ENCODE assay signal across 24 cellular contexts in the genomic region with DNA sequence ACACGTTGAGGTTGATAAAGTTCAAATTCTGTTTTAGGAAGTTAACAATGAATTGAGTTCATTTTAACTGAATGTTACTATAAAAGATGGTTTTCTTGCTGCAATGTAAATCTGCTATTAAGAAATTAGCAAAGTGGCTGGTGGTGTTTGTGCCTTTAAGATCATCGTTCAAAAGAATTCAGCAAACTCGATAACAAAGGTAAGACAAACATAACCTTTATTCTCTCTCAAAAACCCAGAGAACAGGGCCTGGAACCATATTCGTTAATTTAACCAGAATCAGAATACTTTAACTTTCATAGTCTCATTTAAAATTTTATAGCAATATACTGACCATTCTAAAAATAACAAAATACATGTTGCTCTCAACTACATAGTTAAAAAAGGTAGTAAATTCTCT. TPM values are rescaled to one million over a fixed set of nuclear protein-coding genes. Genes with fewer than 3 reads are reported as not detected.
DNase-seq lines count a peak whose midpoint lies in the region; ATAC-seq, FAIRE-seq and TF ChIP-seq lines count a peak whose summit lies in the region.
"Had no signal": no experiment of that assay in that cellular context is flagged by ENCODE, and none has a peak within 500 bp of the region (broad histone marks: within the 10 kb centered on the region; RNA-seq: fewer than 3 reads in every experiment).

No MANE protein-coding gene starts in this region.

- peak; percentile 60 for FAIRE-seq in HepG2 (lab: Jason Lieb, UNC)
- FAIRE-seq: GM12891, GM18507 had no signal

- peak; percentile 62 for ATAC-seq in HepG2
- ATAC-seq in HG03342 (IDR thresholded peaks at IDR 0.05; ENCODE audit: unreplicated experiment), result no peak
- ATAC-seq: CD8-positive, alpha-beta T cell; GM23338; HCT116 had no signal

- in situ Hi-C loops in HepG2 (cut with HindIII; ENCODE audit: extremely low pct_ligation_motif_present, low pct_unique_long_range_greater_than_20kb), result loop anchor here (25.0 kb wide), 1 partner anchor 560 kb away; no protein-coding TSS in a partner anchor

- WGBS in HepG2 (ENCODE audit: low lambda C conversion rate), result 2% methylated on average over 4 of the region's 4 CpGs
- 29 to 67% (median 43%) methylated on average over 4 of the region's 4 CpGs for WGBS in stomach, 5 donors

- H3K27me3 ChIP-seq in Caco-2 (replicated peaks; ENCODE audit: control insufficient read depth, insufficient read depth, low read length) (no peaks in the 10 kb centered on the region), adipocyte (replicated peaks; ENCODE audit: control insufficient read depth, insufficient read depth, low read length) (no peaks in the 10 kb centered on the region), HepG2 (ENCODE audit: control insufficient read depth in 1 of 2, insufficient read depth in 2 of 2, low read length in 2 of 2) (no peaks in the 10 kb centered on the region), stomach (peaks cover 0 to 26% (median 18%) of the 10 kb centered on the region in 3 donors), vagina (no peaks in the 10 kb centered on the region)
- H3K27me3 ChIP-seq: BLaER1, Peyer's patch had no signal

- peak overlapping the region; percentile 52 for H3K9ac ChIP-seq in adipocyte (ENCODE audit: low read length)
- no peak overlapping the region for H3K9ac ChIP-seq in HepG2 (ENCODE audit: insufficient read depth, low read depth, low read length)
- H3K9ac ChIP-seq: BLaER1 had no signal

- H3K36me3 Mint-ChIP-seq in Caco-2 (ENCODE audit: insufficient read depth, unreplicated experiment), result peaks cover 27% of the 10 kb centered on the region
- no peaks in the 10 kb centered on the region for H3K36me3 Mint-ChIP-seq in activated naive CD4-positive, alpha-beta T cell treated with anti-CD3 and anti-CD28 coated beads for 36 hours (ENCODE audit: low read depth)
- H3K36me3 Mint-ChIP-seq: CD8-positive, alpha-beta T cell had no signal

- peak overlapping the region; percentile 62 for H3K4me3 Mint-ChIP-seq in Caco-2 (ENCODE audit: unreplicated experiment)
- H3K4me3 Mint-ChIP-seq in activated naive CD4-positive, alpha-beta T cell treated with anti-CD3 and anti-CD28 coated beads for 36 hours, result no peak overlapping the region
- H3K4me3 Mint-ChIP-seq: CD8-positive, alpha-beta T cell; GM23338 had no signal

- H3K4me2 ChIP-seq in HepG2 (ENCODE audit: low read depth, low read length), result peak overlapping the region; percentile 44
- H3K4me2 ChIP-seq: BLaER1, GM23338 had no signal

- TF ChIP-seq POLR2A in HepG2 (IDR thresholded peaks at IDR 0.05; ENCODE audit: insufficient read depth in 1 of 2, low read depth in 2 of 2, low read length in 2 of 2) (no peak), stomach (IDR thresholded peaks at IDR 0.05) (no peak), vagina (IDR thresholded peaks at IDR 0.05) (no peak)

- TF ChIP-seq CTCF in Caco-2 (IDR thresholded peaks at IDR 0.05; ENCODE audit: insufficient read depth in 1 of 2, low read depth in 1 of 2, low read length in 1 of 2, severe bottlenecking in 1 of 2, unreplicated experiment in 1 of 2), result no peak
- no peak for TF ChIP-seq CTCF in HepG2 (CRISPR knock-in tag; IDR thresholded peaks at IDR 0.05)
- no peak for TF ChIP-seq CTCF in stomach (IDR thresholded peaks at IDR 0.05)
- no peak for TF ChIP-seq CTCF in vagina (IDR thresholded peaks at IDR 0.05)

- CTCF ChIA-PET in Caco-2 (lab: Charles Lee), result no interaction called here
- CTCF ChIA-PET in HepG2 (lab: Yijun Ruan, JAX; ENCODE audit: low intra/inter-chr PET ratio, low total read pairs), result no interaction called here
- CTCF ChIA-PET in activated naive CD4-positive, alpha-beta T cell treated with anti-CD3 and anti-CD28 coated beads for 36 hours (lab: Charles Lee), result interaction anchor here (0.9 to 1.3 kb wide), 2 partner anchors 10 to 12 kb away, joined by 3 read pairs; no protein-coding TSS in a partner anchor

- no peaks in the 10 kb centered on the region for H3K79me2 ChIP-seq in HepG2 (ENCODE audit: insufficient read depth, low read length)

- no peak for TF ChIP-seq RAD21 in HepG2 (CRISPR knock-in tag; IDR thresholded peaks at IDR 0.05)

- no peaks in the 10 kb centered on the region for H3K9me3 Mint-ChIP-seq in Caco-2 (ENCODE audit: unreplicated experiment)
- no peaks in the 10 kb centered on the region for H3K9me3 Mint-ChIP-seq in activated naive CD4-positive, alpha-beta T cell treated with anti-CD3 and anti-CD28 coated beads for 36 hours
- H3K9me3 Mint-ChIP-seq: CD8-positive, alpha-beta T cell; GM23338 had no signal

- H3K4me1 ChIP-seq in Caco-2, result peaks cover 19% of the 10 kb centered on the region; the same call in 1 of the 2 replicates
- H3K4me1 ChIP-seq in adipocyte (ENCODE audit: control insufficient read depth, insufficient read depth, low read length), result peaks cover 34% of the 10 kb centered on the region
- H3K4me1 ChIP-seq in HepG2 (ENCODE audit: insufficient read depth, low read length), result peaks cover 26% of the 10 kb centered on the region
- H3K4me1 ChIP-seq in stomach, result peaks cover 0 to 35% (median 8%) of the 10 kb centered on the region in 4 donors
- H3K4me1 ChIP-seq in vagina, result peaks cover 14% of the 10 kb centered on the region
- H3K4me1 ChIP-seq: BLaER1 had no signal

- peak overlapping the region; percentile 18 for H3K27ac Mint-ChIP-seq in Caco-2 (ENCODE audit: unreplicated experiment)
- H3K27ac Mint-ChIP-seq in activated naive CD4-positive, alpha-beta T cell treated with anti-CD3 and anti-CD28 coated beads for 36 hours, result no peak overlapping the region
- H3K27ac Mint-ChIP-seq: CD8-positive, alpha-beta T cell; GM23338 had no signal

- BruUV-seq in Caco-2 (replicated peaks; lab: Mats Ljungman, UMichigan) (no TSS peak), HepG2 (replicated peaks; lab: Mats Ljungman, UMichigan) (no TSS peak)

- TF ChIP-seq EP300 in HepG2 (IDR thresholded peaks at IDR 0.05; ENCODE audit: low read depth in 2 of 2, low read length in 2 of 2), result no peak
- TF ChIP-seq EP300 in HepG2 (CRISPR knock-in tag; IDR thresholded peaks at IDR 0.05; ENCODE audit: borderline replicate concordance), result no peak
- no peak for TF ChIP-seq EP300 in stomach (IDR thresholded peaks at IDR 0.05)

- no peak overlapping the region for H2AFZ ChIP-seq in HepG2 (ENCODE audit: low read length)
- H2AFZ ChIP-seq: GM23338 had no signal

- H3K36me3 ChIP-seq in Caco-2 (ENCODE audit: control insufficient read depth, insufficient read depth, low read length), result no peaks in the 10 kb centered on the region
- H3K36me3 ChIP-seq in adipocyte (ENCODE audit: control insufficient read depth, insufficient read depth, low read length, severe bottlenecking), result no peaks in the 10 kb centered on the region
- no peaks in the 10 kb centered on the region for H3K36me3 ChIP-seq in HepG2 (replicated peaks in 1 of 2; ENCODE audit: control insufficient read depth in 1 of 2, insufficient read depth in 2 of 2, low read length in 2 of 2)
- H3K36me3 ChIP-seq in stomach, result no peaks in the 10 kb centered on the region
- H3K36me3 ChIP-seq in vagina, result no peaks in the 10 kb centered on the region
- H3K36me3 ChIP-seq: BLaER1, Peyer's patch had no signal

- H3K27ac ChIP-seq in HepG2 (ENCODE audit: extremely low read length, insufficient read depth, low read length) (no peak overlapping the region), stomach (no peak overlapping the region), vagina (no peak overlapping the region)
- H3K27ac ChIP-seq: BLaER1 had no signal

- POLR2A ChIA-PET in Caco-2 (lab: Charles Lee) (interaction anchor here (0.5 kb wide), 1 partner anchor 10 kb away, joined by 3 read pairs; no protein-coding TSS in a partner anchor), HepG2 (lab: Yijun Ruan, JAX) (no interaction called here)

- DNase-seq in Caco-2 (no peak), adipocyte (ENCODE audit: low read depth) (no peak), HepG2 (ENCODE audit: low spot score) (no peak), stomach (no peak), HT-29 (ENCODE audit: low spot score) (no peak), vagina (ENCODE audit: extremely low spot score in 2 of 2) (no peak)
- no peak for DNase-seq in activated naive CD4-positive, alpha-beta T cell treated with anti-CD3 and anti-CD28 coated beads for 36 hours
- DNase-seq: CD8-positive, alpha-beta T cell; DND-41; GDM1; MM.1S; NCI-H1105; NCI-H1694 treated with DMSO at 0.1 percent for 48 hours; NCI-H226; NCI-H524 treated with DMSO at 0.1 percent for 48 hours; Peyer's patch; Right ventricle myocardium superior had no signal

- peak overlapping the region; percentile 22 for H3K4me3 ChIP-seq in Caco-2 (ENCODE audit: low read depth, low read length)
- peak overlapping the region; percentile 89 for H3K4me3 ChIP-seq in adipocyte (ENCODE audit: low read length)
- peak overlapping the region in 2 of 3 experiments; percentile 19 to 28; a peak in 2 of 6 replicates for H3K4me3 ChIP-seq in HepG2 (replicated peaks in 1 of 3; ENCODE audit: insufficient read depth in 1 of 3, low read depth in 2 of 3, low read length in 3 of 3)
- peak overlapping the region; percentile 6 to 68 (median 32) for H3K4me3 ChIP-seq in stomach
- no peak overlapping the region for H3K4me3 ChIP-seq in vagina
- H3K4me3 ChIP-seq: BLaER1, GM23338 had no signal

- H3K9me3 ChIP-seq in Caco-2, result no peaks in the 10 kb centered on the region
- peaks cover 4% of the 10 kb centered on the region for H3K9me3 ChIP-seq in adipocyte (ENCODE audit: control insufficient read depth, low read length)
- no peaks in the 10 kb centered on the region for H3K9me3 ChIP-seq in HepG2 (ENCODE audit: low read length)
- H3K9me3 ChIP-seq in stomach, result no peaks in the 10 kb centered on the region
- no peaks in the 10 kb centered on the region for H3K9me3 ChIP-seq in vagina
- H3K9me3 ChIP-seq: Peyer's patch had no signal

- no peaks in the 10 kb centered on the region for H3K27me3 Mint-ChIP-seq in Caco-2 (ENCODE audit: insufficient read depth, unreplicated experiment)
- no peaks in the 10 kb centered on the region for H3K27me3 Mint-ChIP-seq in activated naive CD4-positive, alpha-beta T cell treated with anti-CD3 and anti-CD28 coated beads for 36 hours (ENCODE audit: low read depth)

- no peaks in the 10 kb centered on the region for H4K20me1 ChIP-seq in HepG2 (ENCODE audit: insufficient read depth, low read length)
- H4K20me1 ChIP-seq: BLaER1 had no signal

- intact Hi-C loops in Caco-2 (cut with micrococcal nuclease; ENCODE audit: unreplicated experiment) (loop anchor here (10.0 kb wide), 1 partner anchor 487 kb away; a partner anchor contains a TSS), HepG2 (cut with micrococcal nuclease; ENCODE audit: unreplicated experiment) (loop anchor here (1.0 kb wide), 1 partner anchor 8 kb away; no protein-coding TSS in a partner anchor), stomach (cut with DNase I; ENCODE audit: low total_unique reads) (no loop called here), vagina (cut with DNase I) (no loop called here)
- intact Hi-C loops in activated naive CD4-positive, alpha-beta T cell treated with anti-CD3 and anti-CD28 coated beads for 36 hours (cut with micrococcal nuclease), result no loop called here

- peaks cover 17% of the 10 kb centered on the region for H3K4me1 Mint-ChIP-seq in Caco-2 (ENCODE audit: low read depth, unreplicated experiment)
- H3K4me1 Mint-ChIP-seq in activated naive CD4-positive, alpha-beta T cell treated with anti-CD3 and anti-CD28 coated beads for 36 hours (ENCODE audit: low read depth), result peaks cover 17% of the 10 kb centered on the region

RNA-seq across cellular contexts. Expression of a gene that starts 3.4 kb away (rescaled TPM):
- 31.4 and 32.5 TPM in 2 replicates for total RNA-seq in Caco-2 (2022)
- total RNA-seq in HepG2 (2016; rRNA removed; fragmentation: Illumina TruSeq; extraction: Trizol), result not detected in 2 replicates
- total RNA-seq in HepG2 (2016; cell fraction: cytosol; rRNA removed; fragmentation: Illumina TruSeq; extraction: Trizol; ENCODE audit: low read depth), result not detected in 2 replicates
- total RNA-seq in HepG2 (2016; cell fraction: insoluble cytoplasmic fraction; rRNA removed; fragmentation: Illumina TruSeq; extraction: Trizol), result not detected in 2 replicates
- not detected in 2 replicates for total RNA-seq in HepG2 (2016; cell fraction: membrane; rRNA removed; fragmentation: Illumina TruSeq; extraction: Trizol)
- not detected in 2 replicates for total RNA-seq in HepG2 (2016; cell fraction: nucleus; rRNA removed; fragmentation: Illumina TruSeq; extraction: Trizol)
- not detected in 2 replicates for polyA plus RNA-seq in HepG2 (2011; rRNA removed)
- not detected in 2 replicates for polyA plus RNA-seq in HepG2 (2011; cell fraction: cytosol; rRNA removed)
- not detected in 2 replicates for polyA plus RNA-seq in HepG2 (2011; cell fraction: nucleus; rRNA removed)
- not detected in 2 replicates for polyA plus RNA-seq in HepG2 (2012)
- polyA plus RNA-seq in HepG2 (2016; cell fraction: cytosol; fragmentation: Illumina TruSeq; extraction: Trizol; ENCODE audit: low read depth), result not detected in 2 replicates
- not detected in 2 replicates for polyA plus RNA-seq in HepG2 (2016; cell fraction: insoluble cytoplasmic fraction; fragmentation: Illumina TruSeq; extraction: Trizol; ENCODE audit: low read depth)
- not detected in 2 replicates for polyA plus RNA-seq in HepG2 (2016; cell fraction: membrane; fragmentation: Illumina TruSeq; extraction: Trizol; ENCODE audit: low read depth)
- not detected in 2 replicates for polyA plus RNA-seq in HepG2 (2016; cell fraction: nucleus; fragmentation: Illumina TruSeq; extraction: Trizol; ENCODE audit: insufficient read depth, low read depth)
- 0.12 TPM in 1 of 2 replicates, not detected in the other for polyA minus RNA-seq in HepG2 (2011; rRNA and poly(A)+ RNA removed; ENCODE audit: low replicate concordance)
- not detected in 2 replicates for polyA minus RNA-seq in HepG2 (2011; cell fraction: cytosol; rRNA and poly(A)+ RNA removed)
- not detected in 2 replicates for polyA minus RNA-seq in HepG2 (2011; cell fraction: nucleus; rRNA and poly(A)+ RNA removed)
- total RNA-seq in stomach, result 10 to 100 TPM; 15.8 to 52.2 (median 22.0) TPM
- polyA plus RNA-seq in stomach, result 10 to 100 TPM; 11.2 to 14.6 (median 12.5) TPM
- total RNA-seq in HT-29 (2014; rRNA removed; shearing (Covaris generic)), result 50.2 and 55.7 TPM in 2 replicates
- total RNA-seq in activated naive CD4-positive, alpha-beta T cell treated with anti-CD3 and anti-CD28 coated beads for 36 hours, result 1 to 10 TPM; 2.8 to 3.0 TPM
- total RNA-seq in vagina, result 22.6 TPM
- total RNA-seq: A172 had no signal

RNA-seq across cellular contexts. Expression of a gene that starts 43.6 kb away (rescaled TPM):
- total RNA-seq in Caco-2 (2022), result 17.8 and 18.3 TPM in 2 replicates
- 1.3 and 1.9 TPM in 2 replicates for total RNA-seq in HepG2 (2016; rRNA removed; fragmentation: Illumina TruSeq; extraction: Trizol)
- total RNA-seq in HepG2 (2016; cell fraction: cytosol; rRNA removed; fragmentation: Illumina TruSeq; extraction: Trizol; ENCODE audit: low read depth), result 0.40 and 0.44 TPM in 2 replicates
- 1.0 and 1.8 TPM in 2 replicates for total RNA-seq in HepG2 (2016; cell fraction: insoluble cytoplasmic fraction; rRNA removed; fragmentation: Illumina TruSeq; extraction: Trizol)
- total RNA-seq in HepG2 (2016; cell fraction: membrane; rRNA removed; fragmentation: Illumina TruSeq; extraction: Trizol), result 0.93 and 1.4 TPM in 2 replicates
- 2.2 and 3.9 TPM in 2 replicates for total RNA-seq in HepG2 (2016; cell fraction: nucleus; rRNA removed; fragmentation: Illumina TruSeq; extraction: Trizol)
- polyA plus RNA-seq in HepG2 (2011; rRNA removed), result 0.47 and 0.48 TPM in 2 replicates
- 0.31 and 0.72 TPM in 2 replicates for polyA plus RNA-seq in HepG2 (2011; cell fraction: cytosol; rRNA removed)
- 0.48 and 0.74 TPM in 2 replicates for polyA plus RNA-seq in HepG2 (2011; cell fraction: nucleus; rRNA removed)
- polyA plus RNA-seq in HepG2 (2012), result 0.24 and 1.3 TPM in 2 replicates
- polyA plus RNA-seq in HepG2 (2016; cell fraction: cytosol; fragmentation: Illumina TruSeq; extraction: Trizol; ENCODE audit: low read depth), result 0.06 and 0.10 TPM in 2 replicates
- 0.99 and 1.9 TPM in 2 replicates for polyA plus RNA-seq in HepG2 (2016; cell fraction: insoluble cytoplasmic fraction; fragmentation: Illumina TruSeq; extraction: Trizol; ENCODE audit: low read depth)
- 0.19 and 0.48 TPM in 2 replicates for polyA plus RNA-seq in HepG2 (2016; cell fraction: membrane; fragmentation: Illumina TruSeq; extraction: Trizol; ENCODE audit: low read depth)
- polyA plus RNA-seq in HepG2 (2016; cell fraction: nucleus; fragmentation: Illumina TruSeq; extraction: Trizol; ENCODE audit: insufficient read depth, low read depth), result 0.91 and 1.4 TPM in 2 replicates
- 1.9 and 3.2 TPM in 2 replicates for polyA minus RNA-seq in HepG2 (2011; rRNA and poly(A)+ RNA removed; ENCODE audit: low replicate concordance)
- polyA minus RNA-seq in HepG2 (2011; cell fraction: cytosol; rRNA and poly(A)+ RNA removed), result 1.7 TPM in 1 of 2 replicates, not detected in the other
- 1.2 and 1.3 TPM in 2 replicates for polyA minus RNA-seq in HepG2 (2011; cell fraction: nucleus; rRNA and poly(A)+ RNA removed)
- total RNA-seq in stomach, result 10 to 100 TPM in 4 of 5 donors, 1 to 10 TPM in 1; 6.1 to 84.0 (median 46.3) TPM
- 1 to 10 TPM; 5.5 to 7.5 (median 6.1) TPM for polyA plus RNA-seq in stomach
- total RNA-seq in HT-29 (2014; rRNA removed; shearing (Covaris generic)), result 19.4 and 49.5 TPM in 2 replicates
- 100 to 1,000 TPM; 149 to 158 TPM for total RNA-seq in activated naive CD4-positive, alpha-beta T cell treated with anti-CD3 and anti-CD28 coated beads for 36 hours
- total RNA-seq in vagina, result 43.0 TPM

Comparison
In these comparisons a context has a peak if more than half of its experiments do, and no peak if none do; other contexts are left out.
1. H3K4me3 ChIP-seq: peak in Caco-2 (single experiment), adipocyte (single experiment), HepG2 (2 of 3) and stomach (4 of 4); none in vagina (0 of 2).
2. intact Hi-C loops: an anchor here in Caco-2 (10.0 kb wide) and HepG2 (1.0 kb wide); none called in stomach, activated naive CD4-positive, alpha-beta T cell treated with anti-CD3 and anti-CD28 coated beads for 36 hours and vagina.